In the genomic region with DNA sequence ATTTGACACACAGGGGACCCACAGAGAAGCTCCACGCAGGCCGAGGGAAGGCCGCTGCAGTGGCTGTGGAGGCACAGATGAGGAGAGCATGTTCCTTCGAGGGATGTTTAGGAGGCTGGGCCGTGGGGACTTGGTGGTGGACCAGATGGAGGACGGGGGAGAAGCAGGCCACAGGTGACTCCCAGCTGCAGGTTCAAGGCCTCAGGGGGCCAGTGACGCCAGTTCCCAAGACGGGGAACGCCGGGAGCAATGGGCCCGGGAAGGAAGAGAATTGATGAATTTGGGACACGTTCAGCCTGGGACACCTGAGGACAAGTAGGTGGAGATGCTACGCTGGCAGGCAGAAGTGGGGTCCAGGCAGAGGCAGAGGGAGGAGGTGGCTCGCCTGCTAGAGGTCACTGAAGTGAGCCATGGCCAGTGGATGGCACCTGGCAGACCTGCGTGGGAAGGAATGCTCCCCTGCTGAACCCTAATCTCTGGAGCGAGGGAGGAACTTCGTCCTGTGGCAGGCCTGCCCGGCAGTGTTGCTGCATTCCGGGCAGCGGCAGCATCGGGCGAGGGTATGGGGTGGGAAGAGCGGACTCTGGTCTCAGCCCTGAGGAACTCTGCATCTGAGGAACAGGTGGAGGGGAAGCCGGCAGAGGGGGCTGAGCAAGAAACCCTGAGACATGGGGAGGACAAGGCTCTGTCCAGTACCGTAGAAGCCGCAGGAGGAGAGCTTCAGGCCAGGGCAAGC, we compare ENCODE assay signal across 15 cellular contexts. TPM values are rescaled to one million over a fixed set of nuclear protein-coding genes. Genes with fewer than 3 reads are reported as not detected.
DNase-seq lines count a peak whose midpoint lies in the region; ATAC-seq, FAIRE-seq and TF ChIP-seq lines count a peak whose summit lies in the region.
"Had no signal": no experiment of that assay in that cellular context is flagged by ENCODE, and none has a peak within 500 bp of the region (broad histone marks: within the 10 kb centered on the region; RNA-seq: fewer than 3 reads in every experiment).

No MANE protein-coding gene starts in this region.

- H2AFZ ChIP-seq in mesenchymal stem cell (ENCODE audit: low read depth, low read length), result no peak overlapping the region

- peak overlapping the region in 1 of 2 experiments; percentile 62 for H3K14ac ChIP-seq in mesenchymal stem cell (ENCODE audit: low read length in 2 of 2)

- H2BK120ac ChIP-seq in mesenchymal stem cell (ENCODE audit: low read depth, low read length), result no peak overlapping the region

- H3K4ac ChIP-seq in mesenchymal stem cell (ENCODE audit: low read depth in 1 of 2, low read length in 2 of 2), result no peak overlapping the region

- H3K4me1 ChIP-seq in mesenchymal stem cell (ENCODE audit: control insufficient read depth, insufficient read depth, low read depth, low read length), result peaks cover 12% of the 10 kb centered on the region
- H3K4me1 ChIP-seq in small intestine (ENCODE audit: control insufficient read depth in 2 of 2, insufficient read depth in 1 of 2, low read depth in 1 of 2, low read length in 1 of 2), result peaks cover 8 to 12% of the 10 kb centered on the region in 2 donors
- H3K4me1 ChIP-seq: BE2C had no signal

- H3K36me3 Mint-ChIP-seq in HFFc6 (ENCODE audit: low read depth), result no peaks in the 10 kb centered on the region
- H3K36me3 Mint-ChIP-seq in activated naive CD8-positive, alpha-beta T cell treated with anti-CD3 and anti-CD28 coated beads for 36 hours, result no peaks in the 10 kb centered on the region
- H3K36me3 Mint-ChIP-seq: activated naive CD8-positive, alpha-beta T cell treated with anti-CD3 and anti-CD28 coated beads, Interleukin-2, amount 10 ng/mL, durations not matched to agents 7 days and 5 days; naive B cell had no signal

- no peak overlapping the region for H3K23ac ChIP-seq in mesenchymal stem cell (ENCODE audit: low read length in 2 of 2)

- H4K8ac ChIP-seq in mesenchymal stem cell (ENCODE audit: low read length), result no peak overlapping the region

- no peak for FAIRE-seq in small intestine (lab: Jason Lieb, UNC)

- ATAC-seq in HG02759 (IDR thresholded peaks at IDR 0.05; ENCODE audit: unreplicated experiment), result no peak
- no peak for ATAC-seq in GM21390 (IDR thresholded peaks at IDR 0.05; ENCODE audit: unreplicated experiment)

- no peaks in the 10 kb centered on the region for H3K36me3 ChIP-seq in mesenchymal stem cell (ENCODE audit: control insufficient read depth in 1 of 2, insufficient read depth in 2 of 2, low read depth in 1 of 2, low read length in 2 of 2)
- H3K36me3 ChIP-seq in small intestine (ENCODE audit: control insufficient read depth in 2 of 2, insufficient read depth in 2 of 2, low read length in 2 of 2), result no peaks in the 10 kb centered on the region
- H3K36me3 ChIP-seq: BE2C had no signal

- no peak overlapping the region for H3K4me3 ChIP-seq in mesenchymal stem cell (ENCODE audit: insufficient read depth in 1 of 2, low read depth in 1 of 2, low read length in 2 of 2)
- no peak overlapping the region for H3K4me3 ChIP-seq in small intestine (ENCODE audit: low read depth in 1 of 2, low read length in 2 of 2)
- H3K4me3 ChIP-seq: skin epidermis had no signal

- H3K9me3 ChIP-seq in mesenchymal stem cell (ENCODE audit: control insufficient read depth, low read length) (no peaks in the 10 kb centered on the region), small intestine (ENCODE audit: control insufficient read depth, low read depth) (no peaks in the 10 kb centered on the region)
- H3K9me3 ChIP-seq: BE2C had no signal

- no peak overlapping the region for H2AK5ac ChIP-seq in mesenchymal stem cell (ENCODE audit: low read length, severe bottlenecking)

- H3K27ac Mint-ChIP-seq in HFFc6, result peak overlapping the region; percentile 81; the same call in 1 of the 2 replicates
- H3K27ac Mint-ChIP-seq in activated naive CD8-positive, alpha-beta T cell treated with anti-CD3 and anti-CD28 coated beads for 36 hours, result peak overlapping the region; percentile 58

- no peak overlapping the region for H2BK15ac ChIP-seq in mesenchymal stem cell (ENCODE audit: low read depth, poor library complexity, severe bottlenecking)

- no peaks in the 10 kb centered on the region for H3K9me3 Mint-ChIP-seq in HFFc6
- no peaks in the 10 kb centered on the region for H3K9me3 Mint-ChIP-seq in activated naive CD8-positive, alpha-beta T cell treated with anti-CD3 and anti-CD28 coated beads for 36 hours
- H3K9me3 Mint-ChIP-seq: activated naive CD8-positive, alpha-beta T cell treated with anti-CD3 and anti-CD28 coated beads, Interleukin-2, amount 10 ng/mL, durations not matched to agents 7 days and 5 days had no signal

- no peak overlapping the region for H3K4me3 Mint-ChIP-seq in HFFc6
- H3K4me3 Mint-ChIP-seq in activated naive CD8-positive, alpha-beta T cell treated with anti-CD3 and anti-CD28 coated beads for 36 hours, result no peak overlapping the region
- H3K4me3 Mint-ChIP-seq: activated naive CD8-positive, alpha-beta T cell treated with anti-CD3 and anti-CD28 coated beads, Interleukin-2, amount 10 ng/mL, durations not matched to agents 7 days and 5 days; naive B cell had no signal

- H4K91ac ChIP-seq in mesenchymal stem cell (ENCODE audit: low read length), result peak overlapping the region; percentile 6

- H2BK12ac ChIP-seq in mesenchymal stem cell (ENCODE audit: low read length in 2 of 2), result no peak overlapping the region

- 93% methylated on average over 26 of the region's 26 CpGs for WGBS in mesenchymal stem cell
- 46 to 75% (median 51%) methylated on average over 26 of the region's 26 CpGs for WGBS in small intestine, 3 donors

- H3K4me2 ChIP-seq in mesenchymal stem cell (ENCODE audit: low read length, poor library complexity, severe bottlenecking), result no peak overlapping the region

- DNase-seq in HFFc6, result no peak
- no peak for DNase-seq in activated naive CD8-positive, alpha-beta T cell treated with anti-CD3 and anti-CD28 coated beads for 36 hours
- no peak for DNase-seq in mesenchymal stem cell
- DNase-seq in small intestine, result peak; percentile 72
- DNase-seq in stimulated activated CD4-positive, alpha-beta T cell treated with anti-CD3 and anti-CD28 coated beads, Interleukin-4, amount 100 ng/mL, for 1 hour, result no peak
- no peak for DNase-seq in GF-D8 (lab: John Stamatoyannopoulos, UW)
- DNase-seq: BE2C, erythroblast, HCEC 1CT, naive B cell, NCI-H510A had no signal

- H2BK5ac ChIP-seq in mesenchymal stem cell (ENCODE audit: low read depth, low read length, poor library complexity, severe bottlenecking), result no peak overlapping the region

- no peak overlapping the region for H3K18ac ChIP-seq in mesenchymal stem cell (ENCODE audit: low read depth in 1 of 2, low read length in 2 of 2)

- no peak for TF ChIP-seq CTCF in HFFc6 (IDR thresholded peaks at IDR 0.05)

- H3K9ac ChIP-seq in mesenchymal stem cell (ENCODE audit: low read length), result no peak overlapping the region

- H3K27me3 Mint-ChIP-seq in HFFc6 (ENCODE audit: insufficient read depth), result peaks cover 5% of the 10 kb centered on the region
- no peaks in the 10 kb centered on the region for H3K27me3 Mint-ChIP-seq in activated naive CD8-positive, alpha-beta T cell treated with anti-CD3 and anti-CD28 coated beads for 36 hours

- H3K79me1 ChIP-seq in mesenchymal stem cell (replicated peaks; ENCODE audit: low read length, poor library complexity, severe bottlenecking), result no peaks in the 10 kb centered on the region

- H3K4me1 Mint-ChIP-seq in HFFc6 (ENCODE audit: low read depth), result peaks cover 27% of the 10 kb centered on the region
- peaks cover 7% of the 10 kb centered on the region for H3K4me1 Mint-ChIP-seq in activated naive CD8-positive, alpha-beta T cell treated with anti-CD3 and anti-CD28 coated beads for 36 hours

- H3K27me3 ChIP-seq in mesenchymal stem cell (ENCODE audit: control insufficient read depth in 1 of 2, insufficient read depth in 1 of 2, low read length in 2 of 2) (peaks cover 0 to 8% of the 10 kb centered on the region in 2 experiments), small intestine (ENCODE audit: control insufficient read depth in 2 of 2, insufficient read depth in 2 of 2, low read length in 2 of 2) (no peaks in the 10 kb centered on the region)
- H3K27me3 ChIP-seq: BE2C had no signal

- no peak overlapping the region for H3K27ac ChIP-seq in mesenchymal stem cell (ENCODE audit: low read length, poor library complexity, severe bottlenecking)
- H3K27ac ChIP-seq in small intestine (ENCODE audit: low read depth in 1 of 2, low read length in 1 of 2), result peak overlapping the region; percentile 29 to 52

RNA-seq across cellular contexts. Expression of a gene that starts 25.2 kb away (rescaled TPM):
- 10 to 100 TPM; 36.3 to 60.3 (median 57.2) TPM for total RNA-seq in HFFc6 (2021; fragmentation: NEBNext Ultra II Directional; extraction: Animal tissue kit (Norgen Biotek cat#: 25700))
- 100 to 1,000 TPM; 100 to 105 TPM for total RNA-seq in activated naive CD8-positive, alpha-beta T cell treated with anti-CD3 and anti-CD28 coated beads for 36 hours
- 35.6 TPM for polyA plus RNA-seq in mesenchymal stem cell (2013, experiment 1 of 2)
- polyA plus RNA-seq in mesenchymal stem cell (2013, experiment 2 of 2), result 36.5 TPM
- 100 to 1,000 TPM in 1 of 3 donors, 10 to 100 TPM in 2; 82.3 to 142 (median 98.4) TPM for polyA plus RNA-seq in small intestine
